ENCODE assay signal across 12 cellular contexts in genomic region chr1:48853006-48853405, GRCh38.
A peak's percentile ranks its signal among the peaks of the same experiment; 100 is the strongest.
DNase-seq lines count a peak whose midpoint lies in the region; FAIRE-seq and TF ChIP-seq lines count a peak whose summit lies in the region.
"Had no signal": no experiment of that assay in that cellular context is flagged by ENCODE, and none has a peak within 500 bp of the region (broad histone marks: within the 10 kb centered on the region; RNA-seq: fewer than 3 reads in every experiment).

No MANE protein-coding gene starts in this region.

- H3K4me1 ChIP-seq in tibial artery: no peaks in the 10 kb centered on the region

- TF ChIP-seq CTCF in tibial artery (IDR thresholded peaks at IDR 0.05): no peak

- DNase-seq in GM03348 (ENCODE audit: low spot score) (peak; percentile 65), RCC 7860 (ENCODE audit: low spot score) (peak; percentile 80), epithelial cell of prostate (ENCODE audit: low read depth, low spot score) (peak; percentile 68), skeletal muscle cell (ENCODE audit: low read depth) (peak; percentile 91), tibial artery (no peak), immature natural killer cell (no peak)
- no peak for DNase-seq in activated T-helper 1 cell treated with anti-CD3 and anti-CD28 coated beads, Interleukin-12 subunit alpha, Interleukin-12 subunit beta, Interleukin-2, Interleukin-4 antibody, amounts not matched to agents 30 ng/mL and 10 ng/mL and 1 ng/mL, durations not matched to agents 14 hours and 24 hours and 36 hours (ENCODE audit: low spot score)
- DNase-seq: activated naive CD8-positive, alpha-beta T cell treated with anti-CD3 and anti-CD28 coated beads, Interleukin-2, amount 10 ng/mL, durations not matched to agents 7 days and 5 days; effector CD8-positive, alpha-beta T cell; HCEC 1CT; NCI-H1930 had no signal

- peak; percentile 89 for FAIRE-seq in RCC 7860 (lab: Jason Lieb, UNC)

- H3K27me3 ChIP-seq in tibial artery: no peaks in the 10 kb centered on the region

- intact Hi-C loops in tibial artery (cut with DNase I; ENCODE audit: low total_unique reads): no loop called here
- intact Hi-C loops in activated T-helper 1 cell treated with anti-CD3 and anti-CD28 coated beads, Interleukin-12 subunit alpha, Interleukin-12 subunit beta, Interleukin-2, Interleukin-4 antibody, amounts not matched to agents 30 ng/mL and 10 ng/mL and 1 ng/mL, durations not matched to agents 14 hours and 24 hours and 36 hours (cut with micrococcal nuclease): no loop called here

- peaks cover 0 to 1% (median 0%) of the 10 kb centered on the region in 6 donors for H3K9me3 Mint-ChIP-seq in immature natural killer cell
- H3K9me3 Mint-ChIP-seq in activated T-helper 1 cell treated with anti-CD3 and anti-CD28 coated beads, Interleukin-12 subunit alpha, Interleukin-12 subunit beta, Interleukin-2, Interleukin-4 antibody, amounts not matched to agents 30 ng/mL and 10 ng/mL and 1 ng/mL, durations not matched to agents 14 hours and 24 hours and 36 hours: no peaks in the 10 kb centered on the region
- H3K9me3 Mint-ChIP-seq: activated naive CD8-positive, alpha-beta T cell treated with anti-CD3 and anti-CD28 coated beads, Interleukin-2, amount 10 ng/mL, durations not matched to agents 7 days and 5 days had no signal

- H3K4me3 ChIP-seq in skeletal muscle cell (ENCODE audit: low read depth, low read length) (no peak overlapping the region), tibial artery (no peak overlapping the region)

- H3K36me3 Mint-ChIP-seq in immature natural killer cell: no peaks in the 10 kb centered on the region
- no peaks in the 10 kb centered on the region for H3K36me3 Mint-ChIP-seq in activated T-helper 1 cell treated with anti-CD3 and anti-CD28 coated beads, Interleukin-12 subunit alpha, Interleukin-12 subunit beta, Interleukin-2, Interleukin-4 antibody, amounts not matched to agents 30 ng/mL and 10 ng/mL and 1 ng/mL, durations not matched to agents 14 hours and 24 hours and 36 hours (ENCODE audit: low read depth)
- H3K36me3 Mint-ChIP-seq: activated naive CD8-positive, alpha-beta T cell treated with anti-CD3 and anti-CD28 coated beads, Interleukin-2, amount 10 ng/mL, durations not matched to agents 7 days and 5 days had no signal

- no peaks in the 10 kb centered on the region for H3K4me1 Mint-ChIP-seq in immature natural killer cell
- H3K4me1 Mint-ChIP-seq in activated T-helper 1 cell treated with anti-CD3 and anti-CD28 coated beads, Interleukin-12 subunit alpha, Interleukin-12 subunit beta, Interleukin-2, Interleukin-4 antibody, amounts not matched to agents 30 ng/mL and 10 ng/mL and 1 ng/mL, durations not matched to agents 14 hours and 24 hours and 36 hours (ENCODE audit: low read depth): no peaks in the 10 kb centered on the region
- H3K4me1 Mint-ChIP-seq: activated naive CD8-positive, alpha-beta T cell treated with anti-CD3 and anti-CD28 coated beads, Interleukin-2, amount 10 ng/mL, durations not matched to agents 7 days and 5 days had no signal

- H3K4me3 Mint-ChIP-seq in immature natural killer cell: no peak overlapping the region
- no peak overlapping the region for H3K4me3 Mint-ChIP-seq in activated T-helper 1 cell treated with anti-CD3 and anti-CD28 coated beads, Interleukin-12 subunit alpha, Interleukin-12 subunit beta, Interleukin-2, Interleukin-4 antibody, amounts not matched to agents 30 ng/mL and 10 ng/mL and 1 ng/mL, durations not matched to agents 14 hours and 24 hours and 36 hours
- H3K4me3 Mint-ChIP-seq: activated naive CD8-positive, alpha-beta T cell treated with anti-CD3 and anti-CD28 coated beads, Interleukin-2, amount 10 ng/mL, durations not matched to agents 7 days and 5 days had no signal

- peaks cover 0 to 4% (median 0%) of the 10 kb centered on the region in 3 donors for H3K27me3 Mint-ChIP-seq in immature natural killer cell (ENCODE audit: low read depth in 3 of 3)
- peaks cover 3% of the 10 kb centered on the region for H3K27me3 Mint-ChIP-seq in activated T-helper 1 cell treated with anti-CD3 and anti-CD28 coated beads, Interleukin-12 subunit alpha, Interleukin-12 subunit beta, Interleukin-2, Interleukin-4 antibody, amounts not matched to agents 30 ng/mL and 10 ng/mL and 1 ng/mL, durations not matched to agents 14 hours and 24 hours and 36 hours (ENCODE audit: insufficient read depth)

- H3K36me3 ChIP-seq in tibial artery: no peaks in the 10 kb centered on the region

- H3K27ac Mint-ChIP-seq in immature natural killer cell: no peak overlapping the region
- no peak overlapping the region for H3K27ac Mint-ChIP-seq in activated T-helper 1 cell treated with anti-CD3 and anti-CD28 coated beads, Interleukin-12 subunit alpha, Interleukin-12 subunit beta, Interleukin-2, Interleukin-4 antibody, amounts not matched to agents 30 ng/mL and 10 ng/mL and 1 ng/mL, durations not matched to agents 14 hours and 24 hours and 36 hours
- H3K27ac Mint-ChIP-seq: activated naive CD8-positive, alpha-beta T cell treated with anti-CD3 and anti-CD28 coated beads, Interleukin-2, amount 10 ng/mL, durations not matched to agents 7 days and 5 days; IgD-negative memory B cell had no signal

- H3K27ac ChIP-seq in epithelial cell of prostate (peak overlapping the region; percentile 23), tibial artery (no peak overlapping the region)

- H3K9me3 ChIP-seq in tibial artery: no peaks in the 10 kb centered on the region

Comparison
In these comparisons a context has a peak if more than half of its experiments do, and no peak if none do; other contexts are left out.
1. DNase-seq: peak in GM03348 (single experiment), RCC 7860 (single experiment), epithelial cell of prostate (single experiment) and skeletal muscle cell (single experiment); none in tibial artery (0 of 2), immature natural killer cell (0 of 3) and activated T-helper 1 cell treated with anti-CD3 and anti-CD28 coated beads, Interleukin-12 subunit alpha, Interleukin-12 subunit beta, Interleukin-2, Interleukin-4 antibody, amounts not matched to agents 30 ng/mL and 10 ng/mL and 1 ng/mL, durations not matched to agents 14 hours and 24 hours and 36 hours (single experiment).